In the genomic region with DNA sequence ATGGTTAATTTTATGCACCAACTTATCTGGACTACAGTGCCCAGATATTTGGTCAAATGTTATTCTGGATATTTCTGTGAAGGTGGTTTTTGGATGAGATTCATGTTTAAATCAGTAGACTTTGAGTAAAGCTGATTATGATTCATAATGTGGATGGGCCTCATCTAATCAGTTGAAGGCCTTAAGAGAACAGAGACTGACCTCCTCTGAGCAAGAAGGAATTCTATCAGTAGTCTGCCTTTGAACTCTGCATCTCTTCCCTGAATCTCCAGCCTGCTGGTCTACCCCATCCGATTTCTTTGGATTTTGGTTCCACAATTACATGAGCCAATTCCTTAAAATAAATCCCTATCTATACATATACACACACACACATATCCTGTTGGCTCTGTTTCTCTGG, we compare ENCODE assay signal across 11 cellular contexts.
"Had no signal": no experiment of that assay in that cellular context is flagged by ENCODE, and none has a peak within 500 bp of the region (broad histone marks: within the 10 kb centered on the region; RNA-seq: fewer than 3 reads in every experiment).

No MANE protein-coding gene starts in this region.

- DNase-seq: GM23248, GOT3, H7, H9, HCEC 1CT, HFFc6 had no signal

- H3K9ac ChIP-seq: GM23248 had no signal

- H2AFZ ChIP-seq: GM23248, GM23338 had no signal

- H3K4me3 ChIP-seq: GM23248, GM23338, HAP-1 had no signal

- H3K36me3 ChIP-seq: HAP-1 had no signal

- FAIRE-seq: H1, H54 had no signal

- ATAC-seq: GM23338, HCT116 had no signal

- H3K4me2 ChIP-seq: GM23338 had no signal

- H3K27ac ChIP-seq: GM23248 had no signal
